ENCODE assay signal across 23 cellular contexts in genomic region chr6:45630314-45630713, GRCh38.
"Had no signal": no experiment of that assay in that cellular context is flagged by ENCODE, and none has a peak within 500 bp of the region (broad histone marks: within the 10 kb centered on the region; RNA-seq: fewer than 3 reads in every experiment).

No MANE protein-coding gene starts in this region.

- H3K36me3 ChIP-seq: gastrocnemius medialis, thoracic aorta, upper lobe of left lung had no signal

- H3K27me3 ChIP-seq: gastrocnemius medialis, upper lobe of left lung had no signal

- H3K9me3 Mint-ChIP-seq: activated naive CD4-positive, alpha-beta T cell treated with anti-CD3 and anti-CD28 coated beads for 36 hours; activated T-cell treated with anti-CD3 and anti-CD28 coated beads, Interleukin-2, amount 50 U/mL, for 4 hours had no signal

- DNase-seq: activated CD4-positive, alpha-beta T cell treated with anti-CD3 and anti-CD28 coated beads for 4 hours; activated CD4-positive, alpha-beta T cell treated with anti-CD3 and anti-CD28 coated beads, Interleukin-2, amount 50 U/mL, for 48 hours; activated CD4-positive, CD25-positive, alpha-beta regulatory T cell; activated CD8-positive, alpha-beta memory T cell treated with anti-CD3 and anti-CD28 coated beads, Interleukin-2, amount 50 U/mL, for 48 hours; activated naive CD4-positive, alpha-beta T cell treated with anti-CD3 and anti-CD28 coated beads for 36 hours; activated naive CD8-positive, alpha-beta T cell treated with anti-CD3 and anti-CD28 coated beads, Interleukin-2, amount 10 ng/mL, durations not matched to agents 7 days and 5 days; activated T-cell treated with anti-CD3 and anti-CD28 coated beads, Interleukin-2, amount 50 U/mL, for 4 hours; amygdala; cerebellar nuclear complex; cortex of kidney; erythroblast; gastrocnemius medialis; hypothalamus; left ventricle myocardium superior; mammary epithelial cell; midbrain; occipital lobe; stimulated activated CD4-positive, alpha-beta T cell treated with anti-CD3 and anti-CD28 coated beads, Interleukin-4, amount 100 ng/mL, for 24 hours; stimulated activated naive CD4-positive, alpha-beta T cell treated with Interleukin-2 at 50 U/mL for 16 hours; upper lobe of left lung had no signal

- H3K4me1 Mint-ChIP-seq: activated naive CD8-positive, alpha-beta T cell treated with anti-CD3 and anti-CD28 coated beads, Interleukin-2, amount 10 ng/mL, durations not matched to agents 7 days and 5 days; neural crest cell had no signal

- H3K27ac ChIP-seq: gastrocnemius medialis, thoracic aorta, upper lobe of left lung had no signal

- H3K4me1 ChIP-seq: gastrocnemius medialis had no signal

- H3K27me3 Mint-ChIP-seq: activated naive CD8-positive, alpha-beta T cell treated with anti-CD3 and anti-CD28 coated beads, Interleukin-2, amount 10 ng/mL, durations not matched to agents 7 days and 5 days had no signal

- H3K27ac Mint-ChIP-seq: activated naive CD4-positive, alpha-beta T cell treated with anti-CD3 and anti-CD28 coated beads for 36 hours; activated naive CD8-positive, alpha-beta T cell treated with anti-CD3 and anti-CD28 coated beads, Interleukin-2, amount 10 ng/mL, durations not matched to agents 7 days and 5 days; T-helper 1 cell treated with Interleukin-12 subunit alpha and Interleukin-12 subunit beta and Interleukin-4 antibody, amounts not matched to agents 30 μg/mL and 1 μg/mL, for 36 hours had no signal

- H3K9me3 ChIP-seq: gastrocnemius medialis, thoracic aorta, upper lobe of left lung had no signal

- H3K4me3 ChIP-seq: gastrocnemius medialis, thoracic aorta, upper lobe of left lung had no signal

- ATAC-seq: activated T-cell treated with anti-CD3 and anti-CD28 coated beads, Interleukin-2, amount 50 U/mL, for 4 hours; gastrocnemius medialis; left ventricle myocardium superior had no signal

- H3K4me3 Mint-ChIP-seq: activated naive CD4-positive, alpha-beta T cell treated with anti-CD3 and anti-CD28 coated beads for 36 hours; activated naive CD8-positive, alpha-beta T cell treated with anti-CD3 and anti-CD28 coated beads, Interleukin-2, amount 10 ng/mL, durations not matched to agents 7 days and 5 days; activated T-cell treated with anti-CD3 and anti-CD28 coated beads, Interleukin-2, amount 50 U/mL, for 4 hours; neural crest cell; T-helper 1 cell treated with Interleukin-12 subunit alpha and Interleukin-12 subunit beta and Interleukin-4 antibody, amounts not matched to agents 30 μg/mL and 1 μg/mL, for 36 hours had no signal
